ENCODE assay signal across 19 cellular contexts in genomic region chr1:11788549-11789053, GRCh38. TPM values are rescaled to one million over a fixed set of nuclear protein-coding genes. Genes with fewer than 3 reads are reported as not detected.
DNase-seq lines count a peak whose midpoint lies in the region; ATAC-seq, FAIRE-seq and TF ChIP-seq lines count a peak whose summit lies in the region.
"Had no signal": no experiment of that assay in that cellular context is flagged by ENCODE, and none has a peak within 500 bp of the region (broad histone marks: within the 10 kb centered on the region; RNA-seq: fewer than 3 reads in every experiment).

No MANE protein-coding gene starts in this region.

- ATAC-seq in GM12878 (no peak), heart left ventricle (no peak)

- no peak for FAIRE-seq in GM12878 (lab: Jason Lieb, UNC)

- TF ChIP-seq CTCF in GM12878 (IDR thresholded peaks at IDR 0.05 in 2 of 3, conservative IDR thresholded peaks at IDR 0.05 in 1 of 3; ENCODE audit: control insufficient read depth in 2 of 3, extremely low read depth in 1 of 3, insufficient read depth in 1 of 3, low read depth in 3 of 3, low read length in 3 of 3) (no peak), heart left ventricle (IDR thresholded peaks at IDR 0.05) (no peak), osteoblast (IDR thresholded peaks at IDR 0.05; ENCODE audit: extremely low read depth, low read depth, low read length) (no peak), transverse colon (IDR thresholded peaks at IDR 0.05) (no peak)

- BruUV-seq in GM12878 (replicated peaks; lab: Mats Ljungman, UMichigan) = no TSS peak

- TF ChIP-seq POLR2A in GM12878 (IDR thresholded peaks at IDR 0.05; ENCODE audit: low read depth, low read length) (peak; percentile 29; the same call in 1 of the 2 replicates), heart left ventricle (IDR thresholded peaks at IDR 0.05) (no peak), transverse colon (IDR thresholded peaks at IDR 0.05) (no peak)

- CTCF ChIA-PET in GM12878 (lab: Yijun Ruan, JAX) = interaction anchor here (4.9 kb wide), 1 partner anchor 9 kb away, joined by 24 read pairs; no protein-coding TSS in a partner anchor

- H3K4me2 ChIP-seq in GM12878 (ENCODE audit: control insufficient read depth, insufficient read depth) (no peak overlapping the region), osteoblast (ENCODE audit: insufficient read depth, low read length) (no peak overlapping the region)

- 92% methylated on average over 14 of the region's 14 CpGs for WGBS in GM12878 (ENCODE audit: insufficient coverage, insufficient replicate concordance, low lambda C conversion rate, missing lambda C conversion rate)
- 60 to 73% (median 67%) methylated on average over 5 to 14 of the region's 14 CpGs for WGBS in heart left ventricle, 4 donors
- WGBS in transverse colon (ENCODE audit: low coverage in 1 of 2), 2 donors = 65% methylated on average over 11 of the region's 14 CpGs; no CpG with 5 or more reads in 1 of the 2 donors

- RAD21 ChIA-PET in GM12878 (lab: Charles Lee; ENCODE audit: unreplicated experiment) = interaction anchor here (0.7 kb wide), 1 partner anchor 18 kb away, joined by 3 read pairs; no protein-coding TSS in a partner anchor

- DNase-seq in GM12878 (ENCODE audit: low read depth, low spot score) (no peak), heart left ventricle (no peak), osteoblast (ENCODE audit: insufficient read length, low spot score, missing footprints) (peak; percentile 50), transverse colon (no peak), NCI-H1930 (lab: John Stamatoyannopoulos, UW) (no peak), NCI-H524 (lab: John Stamatoyannopoulos, UW) (no peak), occipital lobe (lab: John Stamatoyannopoulos, UW) (no peak)
- DNase-seq in activated naive CD4-positive, alpha-beta T cell treated with Interleukin-2 at 50 U/mL for 16 hours = no peak
- DNase-seq: activated CD4-positive, alpha-beta memory T cell treated with anti-CD3 and anti-CD28 coated beads, Interleukin-2, amount 10 ng/mL, durations not matched to agents 7 days and 5 days; activated effector memory CD4-positive, alpha-beta T cell treated with Interleukin-2 at 50 U/mL for 16 hours; GOT3; NCI-H2029; NCI-H82; SHP77; stimulated activated CD4-positive, alpha-beta T cell treated with anti-CD3 and anti-CD28 coated beads, Interleukin-4, amount 100 ng/mL, for 4 hours; stimulated activated naive CD4-positive, alpha-beta T cell had no signal

- H3K4me1 ChIP-seq in GM12878 (ENCODE audit: control insufficient read depth, insufficient read depth, low read length) (peaks cover 2% of the 10 kb centered on the region; the same call in 1 of the 2 replicates), heart left ventricle (peaks cover 35 to 91% (median 82%) of the 10 kb centered on the region in 12 donors), osteoblast (ENCODE audit: insufficient read depth, low read length) (peaks cover 23% of the 10 kb centered on the region), transverse colon (peaks cover 48 to 66% (median 56%) of the 10 kb centered on the region in 4 donors)

- no peak overlapping the region for H3K9ac ChIP-seq in GM12878 (ENCODE audit: control insufficient read depth, insufficient read depth, low read length)

- TF ChIP-seq EP300 in GM12878 (IDR thresholded peaks at IDR 0.05; ENCODE audit: borderline replicate concordance in 1 of 2, control insufficient read depth in 1 of 2, low read depth in 2 of 2, low read length in 2 of 2) (no peak), transverse colon (IDR thresholded peaks at IDR 0.05; ENCODE audit: low read depth) (no peak)

- H3K36me3 ChIP-seq in GM12878 (ENCODE audit: control insufficient read depth in 2 of 2, insufficient read depth in 2 of 2, low read length in 1 of 2) (no peaks in the 10 kb centered on the region), heart left ventricle (peaks cover 1 to 33% (median 17%) of the 10 kb centered on the region in 9 donors), osteoblast (ENCODE audit: insufficient read depth, low read length) (peaks cover 14% of the 10 kb centered on the region), transverse colon (peaks cover 0 to 2% (median 0%) of the 10 kb centered on the region in 4 donors)

- H4K20me1 ChIP-seq in GM12878 (ENCODE audit: control insufficient read depth, insufficient read depth) (no peaks in the 10 kb centered on the region), osteoblast (ENCODE audit: insufficient read depth, low read length) (no peaks in the 10 kb centered on the region)

- TF ChIP-seq RAD21 in GM12878 (IDR thresholded peaks at IDR 0.05; ENCODE audit: insufficient read depth, low read depth, low read length) = no peak

- H3K27me3 ChIP-seq in GM12878 (replicated peaks in 1 of 2; ENCODE audit: control insufficient read depth in 2 of 2, insufficient read depth in 2 of 2, low read length in 1 of 2) (no peaks in the 10 kb centered on the region), heart left ventricle (no peaks in the 10 kb centered on the region), osteoblast (ENCODE audit: insufficient read depth, low read length) (no peaks in the 10 kb centered on the region), transverse colon (no peaks in the 10 kb centered on the region)

- POLR2A ChIA-PET in GM12878 (lab: Charles Lee) = interaction anchor here (0.6 kb wide), 1 partner anchor 23 kb away, joined by 4 read pairs; no protein-coding TSS in a partner anchor

- H3K79me2 ChIP-seq in GM12878 (ENCODE audit: control insufficient read depth, insufficient read depth, low read length) = no peaks in the 10 kb centered on the region
- no peaks in the 10 kb centered on the region for H3K79me2 ChIP-seq in osteoblast (ENCODE audit: insufficient read depth, low read length)

- in situ Hi-C loops in GM12878 (cut with MboI) = no loop called here
- in situ Hi-C loops in transverse colon (cut with MboI; ENCODE audit: low pct_ligation_motif_present in 1 of 4, low pct_unique_long_range_greater_than_20kb in 1 of 4, low sequenced_read_pairs in 3 of 4) = no loop called here

- no peak overlapping the region for H3K27ac ChIP-seq in GM12878 (ENCODE audit: control insufficient read depth, insufficient read depth)
- peak overlapping the region; percentile 85 to 99 (median 98) for H3K27ac ChIP-seq in heart left ventricle
- H3K27ac ChIP-seq in osteoblast (ENCODE audit: low read depth, low read length) = no peak overlapping the region
- H3K27ac ChIP-seq in transverse colon = peak overlapping the region; percentile 82 to 92 (median 84)

- no peak overlapping the region for H2AFZ ChIP-seq in GM12878 (ENCODE audit: control insufficient read depth, low read depth, low read length)
- H2AFZ ChIP-seq in osteoblast (ENCODE audit: low read length) = no peak overlapping the region

- intact Hi-C loops in GM12878 (cut with micrococcal nuclease; ENCODE audit: unreplicated experiment) (loop anchor here (5.0 kb wide), 1 partner anchor 104 kb away; no protein-coding TSS in a partner anchor), heart left ventricle (cut with DNase I) (loop anchor here in 1 of 10 donors (10.0 kb wide), 1 partner anchor 54 kb away; the partner anchor contains the start of gene AGTRAP), transverse colon (cut with DNase I; ENCODE audit: low total_unique reads) (no loop called here)

- H3K4me3 ChIP-seq in GM12878 (no peak overlapping the region), heart left ventricle (no peak overlapping the region), osteoblast (ENCODE audit: insufficient read depth, low read length) (no peak overlapping the region), transverse colon (no peak overlapping the region)

- no peaks in the 10 kb centered on the region for H3K9me3 ChIP-seq in GM12878 (replicated peaks; ENCODE audit: control insufficient read depth, insufficient read depth, low read length)
- no peaks in the 10 kb centered on the region for H3K9me3 ChIP-seq in heart left ventricle
- no peaks in the 10 kb centered on the region for H3K9me3 ChIP-seq in osteoblast (ENCODE audit: low read depth, low read length)
- H3K9me3 ChIP-seq in transverse colon = no peaks in the 10 kb centered on the region

- SMC1A ChIA-PET in GM12878 (lab: Charles Lee; ENCODE audit: uncharacterized antibody, unreplicated experiment) = interaction anchor here (1.0 kb wide), 1 partner anchor 26 kb away, joined by 3 read pairs; no protein-coding TSS in a partner anchor

RNA-seq across cellular contexts. Expression of gene MTHFR, which starts 17.2 kb away (rescaled TPM):
- total RNA-seq in GM12878 (2013; cell fraction: nucleolus; rRNA removed) = 64.5 and 71.1 TPM in 2 replicates
- total RNA-seq in GM12878 (2014; rRNA removed) (16.1 and 16.8 TPM in 2 replicates), GM12878 (2014; rRNA removed; fragmentation: Illumina TruSeq; extraction: Trizol) (9.7 and 10.0 TPM in 2 replicates), GM12878 (2021) (15.8 and 16.6 TPM in 2 replicates), heart left ventricle (10 to 100 TPM; 26.9 to 61.2 (median 38.1) TPM), osteoblast (32.6 and 34.5 TPM in 2 replicates), transverse colon (100 to 1,000 TPM in 1 of 4 donors, 10 to 100 TPM in 3; 42.8 to 141 (median 48.3) TPM), occipital lobe (27.6 TPM)
- polyA plus RNA-seq in GM12878 (2011; ENCODE audit: low read depth) = 5.1 TPM
- polyA plus RNA-seq in GM12878 (2011; rRNA removed) (8.0 and 13.1 TPM in 2 replicates), GM12878 (2014; fragmentation: Illumina TruSeq; extraction: Trizol) (5.0 and 9.0 TPM in 2 replicates), GM12878 (2014; fragmentation: Nextera tagmentation; extraction: Ambion mirVana) (1 to 10 TPM; 1.0 to 1.2 TPM), GM12878 (2014; rRNA removed) (14.1 and 15.1 TPM in 2 replicates), GM12878 (2016; fragmentation: Nextera tagmentation; extraction: Ambion mirVana) (1 to 10 TPM; 8.1 to 9.2 TPM), heart left ventricle (10 to 100 TPM; 21.9 to 45.9 TPM)
- 11.3 and 14.2 TPM in 2 replicates for polyA plus RNA-seq in GM12878 (2011; cell fraction: cytosol; rRNA removed)
- 20.6 and 23.7 TPM in 2 replicates for polyA plus RNA-seq in GM12878 (2011; cell fraction: nucleus; rRNA removed)
- 10.9 and 11.0 TPM in 2 replicates for polyA plus RNA-seq in GM12878 (2012)
- polyA minus RNA-seq in GM12878 (2011; rRNA and poly(A)+ RNA removed) = 27.2 and 43.1 TPM in 2 replicates
- polyA minus RNA-seq in GM12878 (2011; cell fraction: cytosol; rRNA and poly(A)+ RNA removed) = 8.1 and 11.8 TPM in 2 replicates
- polyA minus RNA-seq in GM12878 (2011; cell fraction: nucleus; rRNA and poly(A)+ RNA removed) = 27.8 and 45.6 TPM in 2 replicates

RNA-seq across cellular contexts. Expression of gene CLCN6, which starts 17.4 kb away (rescaled TPM):
- 71.1 and 80.4 TPM in 2 replicates for total RNA-seq in GM12878 (2013; cell fraction: nucleolus; rRNA removed)
- total RNA-seq in GM12878 (2014; rRNA removed) (9.3 and 9.9 TPM in 2 replicates), GM12878 (2014; rRNA removed; fragmentation: Illumina TruSeq; extraction: Trizol) (8.0 and 9.0 TPM in 2 replicates), GM12878 (2021) (18.3 and 20.8 TPM in 2 replicates), heart left ventricle (10 to 100 TPM; 11.6 to 21.5 (median 17.2) TPM), osteoblast (21.0 and 22.4 TPM in 2 replicates), transverse colon (100 to 1,000 TPM in 1 of 4 donors, 10 to 100 TPM in 3; 14.0 to 184 (median 30.7) TPM), occipital lobe (15.6 TPM)
- polyA plus RNA-seq in GM12878 (2011; ENCODE audit: low read depth) = 6.5 TPM
- polyA plus RNA-seq in GM12878 (2011; rRNA removed) (10.0 and 12.0 TPM in 2 replicates), GM12878 (2014; fragmentation: Illumina TruSeq; extraction: Trizol) (16.5 TPM in 2 replicates), GM12878 (2014; fragmentation: Nextera tagmentation; extraction: Ambion mirVana) (1 to 10 TPM; 2.2 to 2.4 TPM), GM12878 (2014; rRNA removed) (19.7 and 20.9 TPM in 2 replicates), GM12878 (2016; fragmentation: Nextera tagmentation; extraction: Ambion mirVana) (10 to 100 TPM in 1 of 2 experiments, 1 to 10 TPM in 1; 9.5 to 10.5 TPM), heart left ventricle (10 to 100 TPM; 10.2 to 17.2 TPM)
- polyA plus RNA-seq in GM12878 (2011; cell fraction: cytosol; rRNA removed) = 12.9 and 14.9 TPM in 2 replicates
- 65.7 and 71.3 TPM in 2 replicates for polyA plus RNA-seq in GM12878 (2011; cell fraction: nucleus; rRNA removed)
- 11.9 and 13.7 TPM in 2 replicates for polyA plus RNA-seq in GM12878 (2012)
- polyA minus RNA-seq in GM12878 (2011; rRNA and poly(A)+ RNA removed) = 12.1 and 16.8 TPM in 2 replicates
- 3.3 and 4.0 TPM in 2 replicates for polyA minus RNA-seq in GM12878 (2011; cell fraction: cytosol; rRNA and poly(A)+ RNA removed)
- 17.4 and 25.6 TPM in 2 replicates for polyA minus RNA-seq in GM12878 (2011; cell fraction: nucleus; rRNA and poly(A)+ RNA removed)

RNA-seq across cellular contexts. Expression of gene C1orf167, which starts 26.6 kb away (rescaled TPM):
- total RNA-seq in GM12878 (2013; cell fraction: nucleolus; rRNA removed) = not detected in 2 replicates
- total RNA-seq in GM12878 (2014; rRNA removed) (0.17 TPM in 1 of 2 replicates, not detected in the other), GM12878 (2014; rRNA removed; fragmentation: Illumina TruSeq; extraction: Trizol) (not detected in 2 replicates), GM12878 (2021) (0.31 TPM in 1 of 2 replicates, not detected in the other), heart left ventricle (1 to 10 TPM; 1.5 to 7.6 (median 3.1) TPM), osteoblast (under 0.01 TPM in 1 of 2 replicates, not detected in the other), transverse colon (under 1 TPM in 1 of 4 donors, not detected in 3; 0.48 TPM), occipital lobe (not detected)
- not detected for polyA plus RNA-seq in GM12878 (2011; ENCODE audit: low read depth)
- polyA plus RNA-seq in GM12878 (2011; rRNA removed) (not detected in 2 replicates), GM12878 (2014; fragmentation: Illumina TruSeq; extraction: Trizol) (not detected in 2 replicates), GM12878 (2014; fragmentation: Nextera tagmentation; extraction: Ambion mirVana) (not detected), GM12878 (2014; rRNA removed) (not detected in 2 replicates), GM12878 (2016; fragmentation: Nextera tagmentation; extraction: Ambion mirVana) (not detected), heart left ventricle (1 to 10 TPM; 4.1 to 4.9 TPM)
- not detected in 2 replicates for polyA plus RNA-seq in GM12878 (2011; cell fraction: cytosol; rRNA removed)
- not detected in 2 replicates for polyA plus RNA-seq in GM12878 (2011; cell fraction: nucleus; rRNA removed)
- polyA plus RNA-seq in GM12878 (2012) = 0.10 and 1.7 TPM in 2 replicates
- polyA minus RNA-seq in GM12878 (2011; rRNA and poly(A)+ RNA removed) = not detected in 2 replicates
- not detected in 2 replicates for polyA minus RNA-seq in GM12878 (2011; cell fraction: cytosol; rRNA and poly(A)+ RNA removed)
- not detected in 2 replicates for polyA minus RNA-seq in GM12878 (2011; cell fraction: nucleus; rRNA and poly(A)+ RNA removed)
- total RNA-seq: epithelial cell of proximal tubule, progenitor cell of endocrine pancreas had no signal

RNA-seq across cellular contexts. Expression of gene AGTRAP, which starts 52.7 kb away (rescaled TPM):
- 16.5 and 18.6 TPM in 2 replicates for total RNA-seq in GM12878 (2013; cell fraction: nucleolus; rRNA removed)
- total RNA-seq in GM12878 (2014; rRNA removed) = 12.8 and 16.1 TPM in 2 replicates
- 5.8 and 7.9 TPM in 2 replicates for total RNA-seq in GM12878 (2014; rRNA removed; fragmentation: Illumina TruSeq; extraction: Trizol)
- 10.0 and 12.7 TPM in 2 replicates for total RNA-seq in GM12878 (2021)
- 3.4 TPM for polyA plus RNA-seq in GM12878 (2011; ENCODE audit: low read depth)
- polyA plus RNA-seq in GM12878 (2011; rRNA removed) = 3.5 and 7.7 TPM in 2 replicates
- 16.6 and 20.6 TPM in 2 replicates for polyA plus RNA-seq in GM12878 (2011; cell fraction: cytosol; rRNA removed)
- 19.7 and 25.2 TPM in 2 replicates for polyA plus RNA-seq in GM12878 (2011; cell fraction: nucleus; rRNA removed)
- polyA plus RNA-seq in GM12878 (2012) = 7.0 and 9.5 TPM in 2 replicates
- polyA plus RNA-seq in GM12878 (2014; fragmentation: Illumina TruSeq; extraction: Trizol) = 2.3 and 7.0 TPM in 2 replicates
- 1 to 10 TPM; 3.0 to 4.1 TPM for polyA plus RNA-seq in GM12878 (2014; fragmentation: Nextera tagmentation; extraction: Ambion mirVana)
- polyA plus RNA-seq in GM12878 (2014; rRNA removed) = 14.6 and 16.3 TPM in 2 replicates
- 10 to 100 TPM; 14.5 to 17.4 TPM for polyA plus RNA-seq in GM12878 (2016; fragmentation: Nextera tagmentation; extraction: Ambion mirVana)
- 3.9 and 9.0 TPM in 2 replicates for polyA minus RNA-seq in GM12878 (2011; rRNA and poly(A)+ RNA removed)
- polyA minus RNA-seq in GM12878 (2011; cell fraction: cytosol; rRNA and poly(A)+ RNA removed) = 5.7 and 8.3 TPM in 2 replicates
- 4.1 and 5.5 TPM in 2 replicates for polyA minus RNA-seq in GM12878 (2011; cell fraction: nucleus; rRNA and poly(A)+ RNA removed)
- 10 to 100 TPM; 11.8 to 36.7 (median 24.5) TPM for total RNA-seq in heart left ventricle
- polyA plus RNA-seq in heart left ventricle = 100 to 1,000 TPM in 1 of 2 donors, 10 to 100 TPM in 1; 18.2 to 134 TPM
- 47.7 and 56.5 TPM in 2 replicates for total RNA-seq in osteoblast
- total RNA-seq in transverse colon = 10 to 100 TPM in 3 of 4 donors, 1 to 10 TPM in 1; 1.2 to 27.0 (median 22.7) TPM
- total RNA-seq in occipital lobe = 4.2 TPM

RNA-seq across cellular contexts. Expression of gene NPPA, which starts 59.0 kb away (rescaled TPM):
- total RNA-seq in GM12878 (2013; cell fraction: nucleolus; rRNA removed) = not detected in 2 replicates
- total RNA-seq in GM12878 (2014; rRNA removed) (not detected in 2 replicates), GM12878 (2014; rRNA removed; fragmentation: Illumina TruSeq; extraction: Trizol) (not detected in 2 replicates), GM12878 (2021) (not detected in 2 replicates), heart left ventricle (1,000 to 10,000 TPM in 1 of 9 donors, 100 to 1,000 TPM in 8; 126 to 3,156 (median 279) TPM), osteoblast (not detected in 2 replicates), transverse colon (not detected), occipital lobe (0.47 TPM)
- not detected for polyA plus RNA-seq in GM12878 (2011; ENCODE audit: low read depth)
- polyA plus RNA-seq in GM12878 (2011; rRNA removed) (not detected in 2 replicates), GM12878 (2014; fragmentation: Illumina TruSeq; extraction: Trizol) (not detected in 2 replicates), GM12878 (2014; fragmentation: Nextera tagmentation; extraction: Ambion mirVana) (not detected), GM12878 (2014; rRNA removed) (not detected in 2 replicates), GM12878 (2016; fragmentation: Nextera tagmentation; extraction: Ambion mirVana) (under 1 TPM; 0.31 to 0.39 TPM), heart left ventricle (1,000 to 10,000 TPM in 1 of 2 donors, 10 to 100 TPM in 1; 59.9 to 1,418 TPM)
- polyA plus RNA-seq in GM12878 (2011; cell fraction: cytosol; rRNA removed) = not detected in 2 replicates
- not detected in 2 replicates for polyA plus RNA-seq in GM12878 (2011; cell fraction: nucleus; rRNA removed)
- polyA plus RNA-seq in GM12878 (2012) = 0.29 and 0.50 TPM in 2 replicates
- not detected in 2 replicates for polyA minus RNA-seq in GM12878 (2011; rRNA and poly(A)+ RNA removed)
- polyA minus RNA-seq in GM12878 (2011; cell fraction: cytosol; rRNA and poly(A)+ RNA removed) = not detected in 2 replicates
- polyA minus RNA-seq in GM12878 (2011; cell fraction: nucleus; rRNA and poly(A)+ RNA removed) = not detected in 2 replicates
- total RNA-seq: activated CD4-positive, alpha-beta memory T cell treated with anti-CD3 and anti-CD28 coated beads, Interleukin-2, amount 10 ng/mL, durations not matched to agents 7 days and 5 days; epithelial cell of proximal tubule; mesenteric fat pad; progenitor cell of endocrine pancreas had no signal

Comparison
In these comparisons a context has a peak if more than half of its experiments do, and no peak if none do; other contexts are left out.
1. H3K27ac ChIP-seq: peak in heart left ventricle (12 of 12) and transverse colon (4 of 4); none in GM12878 (single experiment) and osteoblast (single experiment).